Comparison of ENCODE assay signal across 16 cellular contexts in the genomic region with DNA sequence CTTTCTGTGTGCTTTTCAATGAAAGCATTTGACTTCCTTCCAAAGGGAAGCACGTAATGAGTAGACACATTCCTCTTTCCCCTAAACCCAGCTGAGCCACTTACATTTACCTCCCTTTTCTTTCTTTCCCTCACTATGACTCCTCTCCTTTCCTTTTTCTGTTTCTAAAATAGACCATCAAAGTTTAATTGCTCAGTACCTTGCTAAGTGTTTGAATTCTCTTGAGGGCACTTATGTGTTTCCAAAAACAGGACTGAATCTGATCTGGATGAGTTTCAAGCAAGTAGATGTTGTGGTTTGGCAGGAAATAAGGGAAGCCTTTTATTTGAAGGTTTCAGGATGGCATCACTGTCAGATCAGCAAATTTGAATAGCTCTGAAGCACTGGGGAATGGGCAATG.
"Had no signal": no experiment of that assay in that cellular context is flagged by ENCODE, and none has a peak within 500 bp of the region (broad histone marks: within the 10 kb centered on the region; RNA-seq: fewer than 3 reads in every experiment).

No MANE protein-coding gene starts in this region.

- H3K9me3 ChIP-seq: body of pancreas, esophagus muscularis mucosa, ovary, spleen had no signal

- ATAC-seq: activated CD8-positive, alpha-beta T cell treated with anti-CD3 and anti-CD28 coated beads for 36 hours; activated naive CD4-positive, alpha-beta T cell treated with anti-CD3 and anti-CD28 coated beads, Interleukin-2, amount 50 U/mL, for 72 hours; activated T-cell treated with anti-CD3 and anti-CD28 coated beads, Interleukin-2, amount 50 U/mL, for 4 hours; body of pancreas; sciatic nerve had no signal

- H3K27ac ChIP-seq: body of pancreas, coronary artery, esophagus muscularis mucosa, ovary, spleen had no signal

- H3K4me3 ChIP-seq: body of pancreas, coronary artery, esophagus muscularis mucosa, ovary, spleen had no signal

- DNase-seq: activated B cell treated with CpG ODN at 0.5 μM for 24 hours; activated CD4-positive, alpha-beta T cell treated with anti-CD3 and anti-CD28 coated beads for 48 hours; activated CD8-positive, alpha-beta T cell treated with anti-CD3 and anti-CD28 coated beads for 36 hours; activated effector memory CD4-positive, alpha-beta T cell treated with Interleukin-2 at 50 U/mL for 16 hours; activated T-cell treated with anti-CD3 and anti-CD28 coated beads, Interleukin-2, amount 50 U/mL, for 4 hours; amniotic stem cell; body of pancreas; central memory CD4-positive, alpha-beta T cell; effector CD4-positive, alpha-beta T cell; ovary; spleen; T-helper 2 cell had no signal

- H3K4me1 ChIP-seq: body of pancreas, esophagus muscularis mucosa, spleen had no signal

- H3K27me3 ChIP-seq: body of pancreas, esophagus muscularis mucosa, ovary had no signal

- H3K36me3 ChIP-seq: esophagus muscularis mucosa, ovary, spleen had no signal
